Comparison of ENCODE assay signal across 1 cellular context in genomic region chr11:56183459-56183858, GRCh38.
"Had no signal": no experiment of that assay in that cellular context is flagged by ENCODE, and none has a peak within 500 bp of the region (broad histone marks: within the 10 kb centered on the region; RNA-seq: fewer than 3 reads in every experiment).

No MANE protein-coding gene starts in this region.

- H3K4me3 ChIP-seq: MG63 had no signal

- H3K27me3 ChIP-seq: MG63 had no signal

- H3K36me3 ChIP-seq: MG63 had no signal
